Comparison of ENCODE assay signal across 1 cellular context in genomic region chr11:37259734-37260133, GRCh38.
TF ChIP-seq lines count a peak whose summit lies in the region.

No MANE protein-coding gene starts in this region.

TF ChIP-seq in K562, 482 proteins besides CTCF, POLR2A, EP300 and RAD21 (continued from another document):
- TF ChIP-seq C11orf30 (IDR thresholded peaks at IDR 0.05; ENCODE audit: low read depth) (0 out of 2 replicates have a peak, but pooled peaks have one; percentile 10), MAFF (IDR thresholded peaks at IDR 0.05; ENCODE audit: low read length) (peak; percentile 38), ZNF586 (CRISPR knock-in tag; conservative IDR thresholded peaks at IDR 0.05) (no peak), ZNF316 (IDR thresholded peaks at IDR 0.05) (peak; percentile 42; the same call in 1 of the 2 replicates), TBL1XR1 (IDR thresholded peaks at IDR 0.05; ENCODE audit: low read length in 2 of 2) (no peak), KAT2B (IDR thresholded peaks at IDR 0.05; ENCODE audit: low read depth, low read length) (no peak)
TF ChIP-seq in K562: peak in this region for 4.
